In the genomic region with DNA sequence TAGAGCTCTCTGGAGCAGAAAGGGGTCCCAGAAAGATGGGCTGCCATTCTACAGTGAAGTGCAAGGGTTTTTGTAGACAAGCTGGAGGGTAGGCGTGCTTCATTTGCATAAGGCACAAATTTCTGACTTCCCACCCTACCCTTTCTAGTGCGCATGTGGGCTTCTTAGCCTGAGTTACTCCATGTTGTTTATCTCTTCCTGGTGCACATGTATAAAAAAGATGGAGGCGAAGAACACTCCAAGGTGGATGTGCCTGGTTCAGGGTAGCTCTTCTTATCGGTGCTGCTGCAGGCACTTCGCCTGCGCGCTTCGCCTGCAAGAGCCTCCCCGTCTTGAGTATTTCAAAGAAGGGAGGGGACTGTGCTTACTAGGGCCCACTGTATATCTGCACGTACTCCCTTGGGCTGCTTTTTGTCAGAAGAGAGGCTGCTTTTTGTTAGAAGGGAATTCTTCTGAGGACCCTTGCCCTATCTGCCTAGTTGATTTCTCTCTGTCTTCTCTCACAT, we compare ENCODE assay signal across 1 cellular context.
TF ChIP-seq lines count a peak whose summit lies in the region.

No MANE protein-coding gene starts in this region.

TF ChIP-seq in K562, 482 proteins besides CTCF, POLR2A, EP300 and RAD21 (continued from another document and continues in another):
- TF ChIP-seq, protein P1, sequence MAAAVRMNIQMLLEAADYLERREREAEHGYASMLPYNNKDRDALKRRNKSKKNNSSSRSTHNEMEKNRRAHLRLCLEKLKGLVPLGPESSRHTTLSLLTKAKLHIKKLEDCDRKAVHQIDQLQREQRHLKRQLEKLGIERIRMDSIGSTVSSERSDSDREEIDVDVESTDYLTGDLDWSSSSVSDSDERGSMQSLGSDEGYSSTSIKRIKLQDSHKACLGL (CRISPR knock-in tag; IDR thresholded peaks at IDR 0.05; ENCODE audit: borderline replicate concordance, poor library complexity, severe bottlenecking), result peak; percentile 98
- TF ChIP-seq FOXK2 (conservative IDR thresholded peaks at IDR 0.05 in 1 of 2, IDR thresholded peaks at IDR 0.05 in 1 of 2; ENCODE audit: low read depth in 2 of 2), result peak; percentile 39 to 51; a peak in 1 of 4 replicates
- TF ChIP-seq XRCC4 (IDR thresholded peaks at IDR 0.05; ENCODE audit: extremely low read depth, insufficient read depth, insufficient read length), result no peak
- TF ChIP-seq ZNF23 (CRISPR knock-in tag; IDR thresholded peaks at IDR 0.05), result peak; percentile 86
- TF ChIP-seq ZNF584 (CRISPR knock-in tag; IDR thresholded peaks at IDR 0.05; ENCODE audit: low read depth), result peak; percentile 99
- TF ChIP-seq PPARD (CRISPR knock-in tag; IDR thresholded peaks at IDR 0.05), result peak; percentile 96
- TF ChIP-seq, protein P2, sequence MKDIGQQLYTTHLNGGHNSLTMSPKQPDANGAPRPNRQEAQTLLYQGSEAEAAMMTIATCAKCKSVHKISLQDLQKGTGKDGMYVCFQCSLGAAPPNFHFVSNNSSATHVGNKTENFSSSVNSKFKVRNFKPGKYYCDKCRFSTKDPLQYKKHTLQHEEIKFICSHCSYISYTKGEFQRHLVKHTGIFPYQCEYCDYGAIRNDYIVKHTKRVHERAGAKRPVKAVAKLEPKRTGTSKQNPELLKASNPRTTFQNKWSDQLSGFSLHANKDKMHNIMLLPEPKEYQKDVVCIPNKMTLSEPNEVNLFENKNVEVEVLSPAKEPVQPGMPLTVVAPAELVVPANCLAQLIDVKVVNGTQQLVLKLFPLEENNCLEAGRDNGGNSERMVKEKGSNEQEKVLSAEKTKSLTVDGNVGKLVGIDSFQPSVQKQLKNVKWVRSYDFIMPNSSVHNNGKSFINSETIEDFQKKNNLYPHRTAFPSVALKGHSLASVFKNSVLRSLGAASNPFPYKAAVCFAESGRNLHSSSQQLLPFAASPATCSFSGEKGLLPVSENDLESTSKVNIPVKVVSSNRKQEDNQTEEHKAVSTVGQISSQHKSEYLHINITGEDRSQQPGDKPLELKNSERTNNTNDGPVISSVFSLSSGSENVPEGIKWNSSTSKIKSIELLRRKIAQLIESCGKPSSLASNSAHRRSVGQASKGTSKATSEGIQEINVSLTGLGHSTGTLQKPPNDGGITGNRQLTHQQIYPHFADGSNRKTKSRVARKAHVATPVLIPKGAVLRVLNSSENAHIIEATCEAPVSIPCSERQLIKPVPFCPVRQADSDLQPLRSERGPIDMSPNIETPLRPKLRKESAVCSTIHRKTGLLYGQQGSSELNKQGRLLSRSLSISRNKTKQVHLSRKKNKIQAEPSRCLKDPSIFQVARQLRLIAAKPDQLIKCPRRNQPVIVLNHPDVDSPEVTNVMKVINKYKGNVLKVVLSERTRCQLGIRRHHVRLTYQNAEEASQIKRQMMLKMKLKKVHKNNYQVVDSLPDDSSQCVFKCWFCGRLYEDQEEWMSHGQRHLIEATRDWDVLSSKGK (CRISPR knock-in tag; IDR thresholded peaks at IDR 0.05), result no peak
- 0 out of 2 replicates have a peak, but pooled peaks have one; percentile 11 for TF ChIP-seq CREM (IDR thresholded peaks at IDR 0.05; ENCODE audit: low read depth)
- TF ChIP-seq ZNF12 (CRISPR knock-in tag; IDR thresholded peaks at IDR 0.05), result no peak
- TF ChIP-seq, protein P3, sequence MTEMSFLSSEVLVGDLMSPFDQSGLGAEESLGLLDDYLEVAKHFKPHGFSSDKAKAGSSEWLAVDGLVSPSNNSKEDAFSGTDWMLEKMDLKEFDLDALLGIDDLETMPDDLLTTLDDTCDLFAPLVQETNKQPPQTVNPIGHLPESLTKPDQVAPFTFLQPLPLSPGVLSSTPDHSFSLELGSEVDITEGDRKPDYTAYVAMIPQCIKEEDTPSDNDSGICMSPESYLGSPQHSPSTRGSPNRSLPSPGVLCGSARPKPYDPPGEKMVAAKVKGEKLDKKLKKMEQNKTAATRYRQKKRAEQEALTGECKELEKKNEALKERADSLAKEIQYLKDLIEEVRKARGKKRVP (CRISPR knock-in tag; IDR thresholded peaks at IDR 0.05), result peak; percentile 99
- TF ChIP-seq, protein P4, sequence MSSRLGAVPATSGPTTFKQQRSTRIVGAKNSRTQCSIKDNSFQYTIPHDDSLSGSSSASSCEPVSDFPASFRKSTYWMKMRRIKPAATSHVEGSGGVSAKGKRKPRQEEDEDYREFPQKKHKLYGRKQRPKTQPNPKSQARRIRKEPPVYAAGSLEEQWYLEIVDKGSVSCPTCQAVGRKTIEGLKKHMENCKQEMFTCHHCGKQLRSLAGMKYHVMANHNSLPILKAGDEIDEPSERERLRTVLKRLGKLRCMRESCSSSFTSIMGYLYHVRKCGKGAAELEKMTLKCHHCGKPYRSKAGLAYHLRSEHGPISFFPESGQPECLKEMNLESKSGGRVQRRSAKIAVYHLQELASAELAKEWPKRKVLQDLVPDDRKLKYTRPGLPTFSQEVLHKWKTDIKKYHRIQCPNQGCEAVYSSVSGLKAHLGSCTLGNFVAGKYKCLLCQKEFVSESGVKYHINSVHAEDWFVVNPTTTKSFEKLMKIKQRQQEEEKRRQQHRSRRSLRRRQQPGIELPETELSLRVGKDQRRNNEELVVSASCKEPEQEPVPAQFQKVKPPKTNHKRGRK (tag; IDR thresholded peaks at IDR 0.05), result no peak
- TF ChIP-seq, protein P5, sequence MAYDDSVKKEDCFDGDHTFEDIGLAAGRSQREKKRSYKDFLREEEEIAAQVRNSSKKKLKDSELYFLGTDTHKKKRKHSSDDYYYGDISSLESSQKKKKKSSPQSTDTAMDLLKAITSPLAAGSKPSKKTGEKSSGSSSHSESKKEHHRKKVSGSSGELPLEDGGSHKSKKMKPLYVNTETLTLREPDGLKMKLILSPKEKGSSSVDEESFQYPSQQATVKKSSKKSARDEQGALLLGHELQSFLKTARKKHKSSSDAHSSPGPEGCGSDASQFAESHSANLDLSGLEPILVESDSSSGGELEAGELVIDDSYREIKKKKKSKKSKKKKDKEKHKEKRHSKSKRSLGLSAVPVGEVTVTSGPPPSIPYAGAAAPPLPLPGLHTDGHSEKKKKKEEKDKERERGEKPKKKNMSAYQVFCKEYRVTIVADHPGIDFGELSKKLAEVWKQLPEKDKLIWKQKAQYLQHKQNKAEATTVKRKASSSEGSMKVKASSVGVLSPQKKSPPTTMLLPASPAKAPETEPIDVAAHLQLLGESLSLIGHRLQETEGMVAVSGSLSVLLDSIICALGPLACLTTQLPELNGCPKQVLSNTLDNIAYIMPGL (CRISPR knock-in tag; IDR thresholded peaks at IDR 0.05), result no peak
- peak; percentile 89 for TF ChIP-seq ZNF764 (CRISPR knock-in tag; IDR thresholded peaks at IDR 0.05; ENCODE audit: low read depth)
- TF ChIP-seq, protein P6, sequence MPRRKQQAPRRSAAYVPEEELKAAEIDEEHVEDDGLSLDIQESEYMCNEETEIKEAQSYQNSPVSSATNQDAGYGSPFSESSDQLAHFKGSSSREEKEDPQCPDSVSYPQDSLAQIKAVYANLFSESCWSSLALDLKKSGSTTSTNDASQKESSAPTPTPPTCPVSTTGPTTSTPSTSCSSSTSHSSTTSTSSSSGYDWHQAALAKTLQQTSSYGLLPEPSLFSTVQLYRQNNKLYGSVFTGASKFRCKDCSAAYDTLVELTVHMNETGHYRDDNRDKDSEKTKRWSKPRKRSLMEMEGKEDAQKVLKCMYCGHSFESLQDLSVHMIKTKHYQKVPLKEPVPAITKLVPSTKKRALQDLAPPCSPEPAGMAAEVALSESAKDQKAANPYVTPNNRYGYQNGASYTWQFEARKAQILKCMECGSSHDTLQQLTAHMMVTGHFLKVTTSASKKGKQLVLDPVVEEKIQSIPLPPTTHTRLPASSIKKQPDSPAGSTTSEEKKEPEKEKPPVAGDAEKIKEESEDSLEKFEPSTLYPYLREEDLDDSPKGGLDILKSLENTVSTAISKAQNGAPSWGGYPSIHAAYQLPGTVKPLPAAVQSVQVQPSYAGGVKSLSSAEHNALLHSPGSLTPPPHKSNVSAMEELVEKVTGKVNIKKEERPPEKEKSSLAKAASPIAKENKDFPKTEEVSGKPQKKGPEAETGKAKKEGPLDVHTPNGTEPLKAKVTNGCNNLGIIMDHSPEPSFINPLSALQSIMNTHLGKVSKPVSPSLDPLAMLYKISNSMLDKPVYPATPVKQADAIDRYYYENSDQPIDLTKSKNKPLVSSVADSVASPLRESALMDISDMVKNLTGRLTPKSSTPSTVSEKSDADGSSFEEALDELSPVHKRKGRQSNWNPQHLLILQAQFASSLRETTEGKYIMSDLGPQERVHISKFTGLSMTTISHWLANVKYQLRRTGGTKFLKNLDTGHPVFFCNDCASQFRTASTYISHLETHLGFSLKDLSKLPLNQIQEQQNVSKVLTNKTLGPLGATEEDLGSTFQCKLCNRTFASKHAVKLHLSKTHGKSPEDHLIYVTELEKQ (CRISPR knock-in tag; IDR thresholded peaks at IDR 0.05), result peak; percentile 98
- TF ChIP-seq ZNF766 (CRISPR knock-in tag; conservative IDR thresholded peaks at IDR 0.05), result peak; percentile 99
- no peak for TF ChIP-seq CHD4 (IDR thresholded peaks at IDR 0.05; ENCODE audit: insufficient read depth, insufficient replicate concordance, low read depth, low read length, poor library complexity, severe bottlenecking)
- TF ChIP-seq PHTF2 (CRISPR knock-in tag; IDR thresholded peaks at IDR 0.05), result peak; percentile 88; the same call in 1 of the 2 replicates
- TF ChIP-seq, protein P7, sequence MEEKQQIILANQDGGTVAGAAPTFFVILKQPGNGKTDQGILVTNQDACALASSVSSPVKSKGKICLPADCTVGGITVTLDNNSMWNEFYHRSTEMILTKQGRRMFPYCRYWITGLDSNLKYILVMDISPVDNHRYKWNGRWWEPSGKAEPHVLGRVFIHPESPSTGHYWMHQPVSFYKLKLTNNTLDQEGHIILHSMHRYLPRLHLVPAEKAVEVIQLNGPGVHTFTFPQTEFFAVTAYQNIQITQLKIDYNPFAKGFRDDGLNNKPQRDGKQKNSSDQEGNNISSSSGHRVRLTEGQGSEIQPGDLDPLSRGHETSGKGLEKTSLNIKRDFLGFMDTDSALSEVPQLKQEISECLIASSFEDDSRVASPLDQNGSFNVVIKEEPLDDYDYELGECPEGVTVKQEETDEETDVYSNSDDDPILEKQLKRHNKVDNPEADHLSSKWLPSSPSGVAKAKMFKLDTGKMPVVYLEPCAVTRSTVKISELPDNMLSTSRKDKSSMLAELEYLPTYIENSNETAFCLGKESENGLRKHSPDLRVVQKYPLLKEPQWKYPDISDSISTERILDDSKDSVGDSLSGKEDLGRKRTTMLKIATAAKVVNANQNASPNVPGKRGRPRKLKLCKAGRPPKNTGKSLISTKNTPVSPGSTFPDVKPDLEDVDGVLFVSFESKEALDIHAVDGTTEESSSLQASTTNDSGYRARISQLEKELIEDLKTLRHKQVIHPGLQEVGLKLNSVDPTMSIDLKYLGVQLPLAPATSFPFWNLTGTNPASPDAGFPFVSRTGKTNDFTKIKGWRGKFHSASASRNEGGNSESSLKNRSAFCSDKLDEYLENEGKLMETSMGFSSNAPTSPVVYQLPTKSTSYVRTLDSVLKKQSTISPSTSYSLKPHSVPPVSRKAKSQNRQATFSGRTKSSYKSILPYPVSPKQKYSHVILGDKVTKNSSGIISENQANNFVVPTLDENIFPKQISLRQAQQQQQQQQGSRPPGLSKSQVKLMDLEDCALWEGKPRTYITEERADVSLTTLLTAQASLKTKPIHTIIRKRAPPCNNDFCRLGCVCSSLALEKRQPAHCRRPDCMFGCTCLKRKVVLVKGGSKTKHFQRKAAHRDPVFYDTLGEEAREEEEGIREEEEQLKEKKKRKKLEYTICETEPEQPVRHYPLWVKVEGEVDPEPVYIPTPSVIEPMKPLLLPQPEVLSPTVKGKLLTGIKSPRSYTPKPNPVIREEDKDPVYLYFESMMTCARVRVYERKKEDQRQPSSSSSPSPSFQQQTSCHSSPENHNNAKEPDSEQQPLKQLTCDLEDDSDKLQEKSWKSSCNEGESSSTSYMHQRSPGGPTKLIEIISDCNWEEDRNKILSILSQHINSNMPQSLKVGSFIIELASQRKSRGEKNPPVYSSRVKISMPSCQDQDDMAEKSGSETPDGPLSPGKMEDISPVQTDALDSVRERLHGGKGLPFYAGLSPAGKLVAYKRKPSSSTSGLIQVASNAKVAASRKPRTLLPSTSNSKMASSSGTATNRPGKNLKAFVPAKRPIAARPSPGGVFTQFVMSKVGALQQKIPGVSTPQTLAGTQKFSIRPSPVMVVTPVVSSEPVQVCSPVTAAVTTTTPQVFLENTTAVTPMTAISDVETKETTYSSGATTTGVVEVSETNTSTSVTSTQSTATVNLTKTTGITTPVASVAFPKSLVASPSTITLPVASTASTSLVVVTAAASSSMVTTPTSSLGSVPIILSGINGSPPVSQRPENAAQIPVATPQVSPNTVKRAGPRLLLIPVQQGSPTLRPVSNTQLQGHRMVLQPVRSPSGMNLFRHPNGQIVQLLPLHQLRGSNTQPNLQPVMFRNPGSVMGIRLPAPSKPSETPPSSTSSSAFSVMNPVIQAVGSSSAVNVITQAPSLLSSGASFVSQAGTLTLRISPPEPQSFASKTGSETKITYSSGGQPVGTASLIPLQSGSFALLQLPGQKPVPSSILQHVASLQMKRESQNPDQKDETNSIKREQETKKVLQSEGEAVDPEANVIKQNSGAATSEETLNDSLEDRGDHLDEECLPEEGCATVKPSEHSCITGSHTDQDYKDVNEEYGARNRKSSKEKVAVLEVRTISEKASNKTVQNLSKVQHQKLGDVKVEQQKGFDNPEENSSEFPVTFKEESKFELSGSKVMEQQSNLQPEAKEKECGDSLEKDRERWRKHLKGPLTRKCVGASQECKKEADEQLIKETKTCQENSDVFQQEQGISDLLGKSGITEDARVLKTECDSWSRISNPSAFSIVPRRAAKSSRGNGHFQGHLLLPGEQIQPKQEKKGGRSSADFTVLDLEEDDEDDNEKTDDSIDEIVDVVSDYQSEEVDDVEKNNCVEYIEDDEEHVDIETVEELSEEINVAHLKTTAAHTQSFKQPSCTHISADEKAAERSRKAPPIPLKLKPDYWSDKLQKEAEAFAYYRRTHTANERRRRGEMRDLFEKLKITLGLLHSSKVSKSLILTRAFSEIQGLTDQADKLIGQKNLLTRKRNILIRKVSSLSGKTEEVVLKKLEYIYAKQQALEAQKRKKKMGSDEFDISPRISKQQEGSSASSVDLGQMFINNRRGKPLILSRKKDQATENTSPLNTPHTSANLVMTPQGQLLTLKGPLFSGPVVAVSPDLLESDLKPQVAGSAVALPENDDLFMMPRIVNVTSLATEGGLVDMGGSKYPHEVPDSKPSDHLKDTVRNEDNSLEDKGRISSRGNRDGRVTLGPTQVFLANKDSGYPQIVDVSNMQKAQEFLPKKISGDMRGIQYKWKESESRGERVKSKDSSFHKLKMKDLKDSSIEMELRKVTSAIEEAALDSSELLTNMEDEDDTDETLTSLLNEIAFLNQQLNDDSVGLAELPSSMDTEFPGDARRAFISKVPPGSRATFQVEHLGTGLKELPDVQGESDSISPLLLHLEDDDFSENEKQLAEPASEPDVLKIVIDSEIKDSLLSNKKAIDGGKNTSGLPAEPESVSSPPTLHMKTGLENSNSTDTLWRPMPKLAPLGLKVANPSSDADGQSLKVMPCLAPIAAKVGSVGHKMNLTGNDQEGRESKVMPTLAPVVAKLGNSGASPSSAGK (IDR thresholded peaks at IDR 0.05), result peak; percentile 88
- TF ChIP-seq NEUROD1 (IDR thresholded peaks at IDR 0.05; ENCODE audit: borderline replicate concordance, low read depth, low read length, partially characterized antibody), result no peak
- peak; percentile 81 for TF ChIP-seq TEAD4 (IDR thresholded peaks at IDR 0.05; ENCODE audit: low read length)
- TF ChIP-seq TEAD4 (CRISPR knock-in tag; IDR thresholded peaks at IDR 0.05; ENCODE audit: borderline replicate concordance), result no peak
- TF ChIP-seq, protein P8, sequence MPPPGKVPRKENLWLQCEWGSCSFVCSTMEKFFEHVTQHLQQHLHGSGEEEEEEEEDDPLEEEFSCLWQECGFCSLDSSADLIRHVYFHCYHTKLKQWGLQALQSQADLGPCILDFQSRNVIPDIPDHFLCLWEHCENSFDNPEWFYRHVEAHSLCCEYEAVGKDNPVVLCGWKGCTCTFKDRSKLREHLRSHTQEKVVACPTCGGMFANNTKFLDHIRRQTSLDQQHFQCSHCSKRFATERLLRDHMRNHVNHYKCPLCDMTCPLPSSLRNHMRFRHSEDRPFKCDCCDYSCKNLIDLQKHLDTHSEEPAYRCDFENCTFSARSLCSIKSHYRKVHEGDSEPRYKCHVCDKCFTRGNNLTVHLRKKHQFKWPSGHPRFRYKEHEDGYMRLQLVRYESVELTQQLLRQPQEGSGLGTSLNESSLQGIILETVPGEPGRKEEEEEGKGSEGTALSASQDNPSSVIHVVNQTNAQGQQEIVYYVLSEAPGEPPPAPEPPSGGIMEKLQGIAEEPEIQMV (tag; conservative IDR thresholded peaks at IDR 0.05; ENCODE audit: low read depth), result peak; percentile 98
- TF ChIP-seq CBFB (CRISPR knock-in tag; IDR thresholded peaks at IDR 0.05), result no peak
